11 cellular contexts compared by ENCODE assay signal in genomic region chr12:48489012-48489411, GRCh38. TPM values are rescaled to one million over a fixed set of nuclear protein-coding genes. Genes with fewer than 3 reads are reported as not detected.
DNase-seq lines count a peak whose midpoint lies in the region; ATAC-seq and TF ChIP-seq lines count a peak whose summit lies in the region.
"Had no signal": no experiment of that assay in that cellular context is flagged by ENCODE, and none has a peak within 500 bp of the region (broad histone marks: within the 10 kb centered on the region; RNA-seq: fewer than 3 reads in every experiment).

No MANE protein-coding gene starts in this region.

- ATAC-seq in GM19043 (IDR thresholded peaks at IDR 0.05; ENCODE audit: low read depth, unreplicated experiment), result peak; percentile 97
- peak; percentile 91 for ATAC-seq in HG02943 (IDR thresholded peaks at IDR 0.05; ENCODE audit: low read depth, unreplicated experiment)
- peak; percentile 90 for ATAC-seq in activated naive CD8-positive, alpha-beta T cell treated with anti-CD3 and anti-CD28 coated beads, Interleukin-2, amount 50 U/mL, for 24 hours
- no peak for ATAC-seq in effector memory CD8-positive, alpha-beta T cell (replicated peaks)
- ATAC-seq in sciatic nerve, result no peak
- ATAC-seq: Panc1 had no signal

- no peak overlapping the region for H2AFZ ChIP-seq in MM.1S (ENCODE audit: low read length)

- TF ChIP-seq CTCF in AG10803 (conservative IDR thresholded peaks at IDR 0.05; ENCODE audit: low read length) (no peak), MM.1S (IDR thresholded peaks at IDR 0.05; ENCODE audit: low read length) (no peak)

- peaks cover 4% of the 10 kb centered on the region for H3K4me1 Mint-ChIP-seq in activated naive CD8-positive, alpha-beta T cell treated with anti-CD3 and anti-CD28 coated beads, Interleukin-2, amount 50 U/mL, for 24 hours
- no peaks in the 10 kb centered on the region for H3K4me1 Mint-ChIP-seq in effector memory CD8-positive, alpha-beta T cell (ENCODE audit: low read depth in 2 of 2)

- H3K79me2 ChIP-seq in MM.1S (ENCODE audit: low read length), result no peaks in the 10 kb centered on the region

- no peaks in the 10 kb centered on the region for H3K36me3 ChIP-seq in MM.1S (replicated peaks; ENCODE audit: insufficient read depth, low read length)

- DNase-seq in AG10803 (ENCODE audit: low read depth) (peak; percentile 5), MM.1S (no peak), NOMO-1 treated with dmso at 0.1 percent for 144 hours (lab: John Stamatoyannopoulos, UW; ENCODE audit: unreplicated experiment) (no peak), sciatic nerve (ENCODE audit: low spot score) (no peak)
- DNase-seq in activated naive CD8-positive, alpha-beta T cell treated with anti-CD3 and anti-CD28 coated beads, Interleukin-2, amount 50 U/mL, for 24 hours, result no peak
- no peak for DNase-seq in effector memory CD8-positive, alpha-beta T cell
- DNase-seq: CD4-positive, alpha-beta T cell; mesendoderm had no signal

- H3K4me3 ChIP-seq in AG10803 (ENCODE audit: low read length) (no peak overlapping the region), MM.1S (ENCODE audit: low read length) (no peak overlapping the region)

- H3K27ac Mint-ChIP-seq in activated naive CD8-positive, alpha-beta T cell treated with anti-CD3 and anti-CD28 coated beads, Interleukin-2, amount 50 U/mL, for 24 hours, result no peak overlapping the region
- no peak overlapping the region for H3K27ac Mint-ChIP-seq in effector memory CD8-positive, alpha-beta T cell
- H3K27ac Mint-ChIP-seq: CD4-positive, alpha-beta T cell had no signal

- H3K4me3 Mint-ChIP-seq in activated naive CD8-positive, alpha-beta T cell treated with anti-CD3 and anti-CD28 coated beads, Interleukin-2, amount 50 U/mL, for 24 hours, result no peak overlapping the region
- H3K4me3 Mint-ChIP-seq in effector memory CD8-positive, alpha-beta T cell, result no peak overlapping the region
- H3K4me3 Mint-ChIP-seq: CD4-positive, alpha-beta T cell had no signal

- H3K36me3 Mint-ChIP-seq in activated naive CD8-positive, alpha-beta T cell treated with anti-CD3 and anti-CD28 coated beads, Interleukin-2, amount 50 U/mL, for 24 hours (ENCODE audit: low read depth), result no peaks in the 10 kb centered on the region
- H3K36me3 Mint-ChIP-seq in effector memory CD8-positive, alpha-beta T cell (ENCODE audit: insufficient read depth), result no peaks in the 10 kb centered on the region

- H3K9ac ChIP-seq in MM.1S (ENCODE audit: low read length), result no peak overlapping the region

- H3K9me3 Mint-ChIP-seq in activated naive CD8-positive, alpha-beta T cell treated with anti-CD3 and anti-CD28 coated beads, Interleukin-2, amount 50 U/mL, for 24 hours, result no peaks in the 10 kb centered on the region
- no peaks in the 10 kb centered on the region for H3K9me3 Mint-ChIP-seq in effector memory CD8-positive, alpha-beta T cell
- H3K9me3 Mint-ChIP-seq: CD4-positive, alpha-beta T cell had no signal

- peaks cover 9% of the 10 kb centered on the region for H3K27me3 Mint-ChIP-seq in activated naive CD8-positive, alpha-beta T cell treated with anti-CD3 and anti-CD28 coated beads, Interleukin-2, amount 50 U/mL, for 24 hours
- H3K27me3 Mint-ChIP-seq in effector memory CD8-positive, alpha-beta T cell, result peaks cover 38 to 65% of the 10 kb centered on the region in 2 donors

- no peaks in the 10 kb centered on the region for H3K4me1 ChIP-seq in MM.1S (ENCODE audit: low read length)

- H3F3A ChIP-seq in MM.1S (ENCODE audit: insufficient read depth, low read length), result no peaks in the 10 kb centered on the region

- no peaks in the 10 kb centered on the region for H3K27me3 ChIP-seq in MM.1S (replicated peaks; ENCODE audit: insufficient read depth, low read length)

- no peaks in the 10 kb centered on the region for H3K9me3 ChIP-seq in MM.1S (replicated peaks; ENCODE audit: insufficient read depth, low read length)

- H3K4me2 ChIP-seq in MM.1S (ENCODE audit: low read depth, low read length), result no peak overlapping the region

- no peaks in the 10 kb centered on the region for H3K9me2 ChIP-seq in MM.1S (replicated peaks; ENCODE audit: insufficient read depth, low read length)

- intact Hi-C loops in sciatic nerve (cut with DNase I), result no loop called here

- H3K27ac ChIP-seq in MM.1S (ENCODE audit: low read length), result no peak overlapping the region

- no peaks in the 10 kb centered on the region for H4K20me1 ChIP-seq in MM.1S (ENCODE audit: insufficient read depth, low read length)

RNA-seq across cellular contexts. Expression of gene C12orf54, which starts 6.7 kb away (rescaled TPM):
- total RNA-seq in sciatic nerve, result 2.4 TPM
- total RNA-seq: CD4-positive, alpha-beta T cell had no signal

RNA-seq across cellular contexts. Expression of gene ANP32D, which starts 16.7 kb away (rescaled TPM):
- total RNA-seq in sciatic nerve, result 1.1 TPM
- total RNA-seq: CD4-positive, alpha-beta T cell had no signal

RNA-seq across cellular contexts. Expression of gene OR8S1, which starts 36.4 kb away (rescaled TPM):
- total RNA-seq in sciatic nerve, result 0.40 TPM
- total RNA-seq: CD4-positive, alpha-beta T cell had no signal

Comparison
In these comparisons a context has a peak if more than half of its experiments do, and no peak if none do; other contexts are left out.
1. ATAC-seq: peak in GM19043 (single experiment), HG02943 (single experiment) and activated naive CD8-positive, alpha-beta T cell treated with anti-CD3 and anti-CD28 coated beads, Interleukin-2, amount 50 U/mL, for 24 hours (single experiment); none in effector memory CD8-positive, alpha-beta T cell (single experiment) and sciatic nerve (single experiment).